In genomic region chr13:61136515-61136914, GRCh38 we compare ENCODE assay signal across 18 cellular contexts.
A peak's percentile ranks its signal among the peaks of the same experiment; 100 is the strongest.
DNase-seq lines count a peak whose midpoint lies in the region; ATAC-seq, FAIRE-seq and TF ChIP-seq lines count a peak whose summit lies in the region.
"Had no signal": no experiment of that assay in that cellular context is flagged by ENCODE, and none has a peak within 500 bp of the region (broad histone marks: within the 10 kb centered on the region; RNA-seq: fewer than 3 reads in every experiment).

No MANE protein-coding gene starts in this region.

- H3K23me2 ChIP-seq in H1 (ENCODE audit: low read depth, low read length) = no peaks in the 10 kb centered on the region

- TF ChIP-seq POLR2A in H1 (IDR thresholded peaks at IDR 0.05; ENCODE audit: control extremely low read depth in 1 of 2, low read depth in 2 of 2, low read length in 2 of 2) (no peak), gastrocnemius medialis (IDR thresholded peaks at IDR 0.05) (no peak), spleen (IDR thresholded peaks at IDR 0.05) (no peak)

- H4K20me1 ChIP-seq in H1 (replicated peaks in 1 of 2; ENCODE audit: control insufficient read depth in 1 of 2, insufficient read depth in 2 of 2, low read length in 2 of 2) = no peaks in the 10 kb centered on the region

- H3K4me3 ChIP-seq in H1 (ENCODE audit: extremely low read depth in 1 of 4, insufficient read depth in 2 of 4, low read depth in 3 of 4, low read length in 4 of 4) (no peak overlapping the region), gastrocnemius medialis (no peak overlapping the region), spleen (no peak overlapping the region)
- H3K4me3 ChIP-seq: GM23338, HAP-1 had no signal

- H2AFZ ChIP-seq in H1 (ENCODE audit: low read length) = 0 out of 2 replicates have a peak overlapping the region, but pooled peaks have one; percentile 2
- H2AFZ ChIP-seq: GM23338 had no signal

- no peaks in the 10 kb centered on the region for H3K36me3 Mint-ChIP-seq in stimulated activated effector memory CD8-positive, alpha-beta T cell treated with anti-CD3 and anti-CD28 coated beads, Interleukin-12 subunit alpha, Interleukin-12 subunit beta, amount 100 ng/mL, for 72 hours
- H3K36me3 Mint-ChIP-seq: CD4-positive, alpha-beta memory T cell had no signal

- no peaks in the 10 kb centered on the region for H3K4me1 ChIP-seq in H1 (replicated peaks in 1 of 4; ENCODE audit: control insufficient read depth in 3 of 4, insufficient read depth in 4 of 4, low read length in 3 of 4)
- H3K4me1 ChIP-seq in gastrocnemius medialis = peaks cover 0 to 5% of the 10 kb centered on the region in 2 donors
- H3K4me1 ChIP-seq in spleen = no peaks in the 10 kb centered on the region
- H3K4me1 ChIP-seq: HAP-1 had no signal

- no peak overlapping the region for H4K91ac ChIP-seq in H1 (replicated peaks; ENCODE audit: insufficient read length, low read length)

- TF ChIP-seq CTCF in H1 (IDR thresholded peaks at IDR 0.05; ENCODE audit: control extremely low read depth in 1 of 3, insufficient read depth in 1 of 3, low read depth in 1 of 3, low read length in 3 of 3) (no peak), gastrocnemius medialis (IDR thresholded peaks at IDR 0.05 in 4 of 5, conservative IDR thresholded peaks at IDR 0.05 in 1 of 5) (no peak), spleen (IDR thresholded peaks at IDR 0.05 in 8 of 11, conservative IDR thresholded peaks at IDR 0.05 in 3 of 11) (no peak)

- no peak overlapping the region for H2BK20ac ChIP-seq in H1 (ENCODE audit: low read length)

- no peak overlapping the region for H3K27ac Mint-ChIP-seq in stimulated activated effector memory CD8-positive, alpha-beta T cell treated with anti-CD3 and anti-CD28 coated beads, Interleukin-12 subunit alpha, Interleukin-12 subunit beta, amount 100 ng/mL, for 72 hours
- H3K27ac Mint-ChIP-seq: CD4-positive, alpha-beta memory T cell; HFFc6 had no signal

- DNase-seq in left ventricle myocardium superior = no peak
- DNase-seq in cardiac septum (ENCODE audit: low spot score) = no peak
- no peak for DNase-seq in H1 (ENCODE audit: low read depth in 1 of 2, low spot score in 2 of 2)
- no peak for DNase-seq in gastrocnemius medialis
- DNase-seq in spleen = no peak
- no peak for DNase-seq in stimulated activated effector memory CD8-positive, alpha-beta T cell treated with anti-CD3 and anti-CD28 coated beads, Interleukin-12 subunit alpha, Interleukin-12 subunit beta, amount 100 ng/mL, for 72 hours (ENCODE audit: low spot score in 2 of 2)
- no peak for DNase-seq in RCC 7860 (ENCODE audit: low spot score)
- DNase-seq: C1 segment of cervical spinal cord; CD4-positive, alpha-beta memory T cell; COR-L47; DMS153; DND-41; HFFc6 had no signal

- H3K18ac ChIP-seq in H1 (ENCODE audit: extremely low read depth, low read length) = no peak overlapping the region

- WGBS in H1 (ENCODE audit: extremely low coverage in 1 of 2, insufficient coverage in 1 of 2, insufficient read length in 1 of 2, insufficient replicate concordance in 2 of 2, low coverage in 1 of 2, low lambda C conversion rate in 2 of 2, missing lambda C conversion rate in 1 of 2), 2 experiments = 88% methylated on average over 1 of the region's 1 CpG; no CpG with 5 or more reads in 1 of the 2 experiments
- WGBS in spleen, 5 donors = 70 to 90% (median 75%) methylated on average over 1 of the region's 1 CpG

- no peak overlapping the region for H3K14ac ChIP-seq in H1 (ENCODE audit: insufficient read length)

- no peaks in the 10 kb centered on the region for H3K4me1 Mint-ChIP-seq in stimulated activated effector memory CD8-positive, alpha-beta T cell treated with anti-CD3 and anti-CD28 coated beads, Interleukin-12 subunit alpha, Interleukin-12 subunit beta, amount 100 ng/mL, for 72 hours
- H3K4me1 Mint-ChIP-seq: CD4-positive, alpha-beta memory T cell had no signal

- no peaks in the 10 kb centered on the region for H3K27me3 ChIP-seq in H1 (replicated peaks in 1 of 4; ENCODE audit: control insufficient read depth in 3 of 4, extremely low read depth in 1 of 4, insufficient read depth in 3 of 4, low read length in 3 of 4)
- H3K27me3 ChIP-seq in gastrocnemius medialis = no peaks in the 10 kb centered on the region
- no peaks in the 10 kb centered on the region for H3K27me3 ChIP-seq in spleen (replicated peaks in 1 of 7)

- no peak overlapping the region for H3K23ac ChIP-seq in H1 (ENCODE audit: insufficient read length)

- peaks cover 3% of the 10 kb centered on the region for H3K9me3 Mint-ChIP-seq in stimulated activated effector memory CD8-positive, alpha-beta T cell treated with anti-CD3 and anti-CD28 coated beads, Interleukin-12 subunit alpha, Interleukin-12 subunit beta, amount 100 ng/mL, for 72 hours
- H3K9me3 Mint-ChIP-seq: GM23338 had no signal

- no peak overlapping the region for H3K56ac ChIP-seq in H1 (replicated peaks; ENCODE audit: insufficient read length, low read depth, low read length)

- no peak overlapping the region for H3K27ac ChIP-seq in H1 (ENCODE audit: low read depth, low read length)
- H3K27ac ChIP-seq in gastrocnemius medialis = peak overlapping the region in 3 of 4 donors; percentile 12 to 60 (median 39)
- H3K27ac ChIP-seq in spleen = no peak overlapping the region

- H3K9ac ChIP-seq in H1 (replicated peaks in 1 of 4; ENCODE audit: extremely low read depth in 1 of 4, low read depth in 3 of 4, low read length in 3 of 4) = no peak overlapping the region

- no peak overlapping the region for H2BK5ac ChIP-seq in H1 (ENCODE audit: low read depth, low read length)

- no peak overlapping the region for H3K4me3 Mint-ChIP-seq in stimulated activated effector memory CD8-positive, alpha-beta T cell treated with anti-CD3 and anti-CD28 coated beads, Interleukin-12 subunit alpha, Interleukin-12 subunit beta, amount 100 ng/mL, for 72 hours
- H3K4me3 Mint-ChIP-seq: CD4-positive, alpha-beta memory T cell; GM23338; HFFc6 had no signal

- ATAC-seq in left ventricle myocardium superior (peak; percentile 65), gastrocnemius medialis (peak; percentile 84 to 89)
- no peak for ATAC-seq in stimulated activated effector memory CD8-positive, alpha-beta T cell treated with anti-CD3 and anti-CD28 coated beads, Interleukin-12 subunit alpha, Interleukin-12 subunit beta, amount 100 ng/mL, for 72 hours
- ATAC-seq: GM23338 had no signal

- no peak overlapping the region for H3K4ac ChIP-seq in H1 (replicated peaks; ENCODE audit: insufficient read length, low read depth, low read length)

- CTCF ChIA-PET in H1 (lab: Charles Lee; ENCODE audit: partially characterized antibody) = interaction anchor here (0.6 to 0.8 kb wide), 2 partner anchors 12 to 14 kb away, joined by 3 read pairs; no protein-coding TSS in a partner anchor

- POLR2A ChIA-PET in H1 (lab: Charles Lee; ENCODE audit: partially characterized antibody) = no interaction called here

- FAIRE-seq in H1 (lab: Jason Lieb, UNC) (no peak), RCC 7860 (lab: Jason Lieb, UNC) (no peak)
- FAIRE-seq: G401.6, GM12892, H54 had no signal

- no peaks in the 10 kb centered on the region for H3K36me3 ChIP-seq in H1 (ENCODE audit: control insufficient read depth in 2 of 4, insufficient read depth in 4 of 4, low read length in 3 of 4)
- no peaks in the 10 kb centered on the region for H3K36me3 ChIP-seq in gastrocnemius medialis
- no peaks in the 10 kb centered on the region for H3K36me3 ChIP-seq in spleen
- H3K36me3 ChIP-seq: HAP-1 had no signal

- H2BK120ac ChIP-seq in H1 (replicated peaks; ENCODE audit: low read depth, low read length) = no peak overlapping the region

- no peaks in the 10 kb centered on the region for H3K9me3 ChIP-seq in H1 (ENCODE audit: insufficient read depth in 2 of 2, low read depth in 1 of 2, low read length in 1 of 2)
- no peaks in the 10 kb centered on the region for H3K9me3 ChIP-seq in gastrocnemius medialis
- peaks cover 0 to 4% (median 0%) of the 10 kb centered on the region in 8 donors for H3K9me3 ChIP-seq in spleen
- H3K9me3 ChIP-seq: HAP-1 had no signal

- H3K4me2 ChIP-seq in H1 (ENCODE audit: insufficient read depth in 1 of 2, low read depth in 2 of 2, low read length in 2 of 2) = no peak overlapping the region
- H3K4me2 ChIP-seq: GM23338 had no signal

- no peak overlapping the region for H2BK12ac ChIP-seq in H1 (ENCODE audit: low read depth, low read length)

- TF ChIP-seq EP300 in H1 (IDR thresholded peaks at IDR 0.05; ENCODE audit: borderline replicate concordance in 1 of 2, low read depth in 2 of 2, low read length in 2 of 2) = no peak

- no peaks in the 10 kb centered on the region for H3K79me1 ChIP-seq in H1 (ENCODE audit: low read depth, low read length)

- H3K79me2 ChIP-seq in H1 (ENCODE audit: control insufficient read depth in 1 of 2, insufficient read depth in 2 of 2, low read length in 2 of 2) = no peaks in the 10 kb centered on the region

- no peak overlapping the region for H4K5ac ChIP-seq in H1 (ENCODE audit: insufficient read length, low read depth, low read length)

- intact Hi-C loops in left ventricle myocardium superior (cut with micrococcal nuclease) = no loop called here
- intact Hi-C loops in cardiac septum (cut with DNase I) = no loop called here
- intact Hi-C loops in gastrocnemius medialis (cut with DNase I; ENCODE audit: low total_unique reads) = loop anchor here (10.0 kb wide), 1 partner anchor 278 kb away; the partner anchor contains the start of gene PCDH20
- intact Hi-C loops in spleen (cut with DNase I; ENCODE audit: low total_unique reads) = no loop called here

- no peak overlapping the region for H4K8ac ChIP-seq in H1 (ENCODE audit: extremely low read depth, insufficient read depth, low read length)

- H2BK15ac ChIP-seq in H1 (ENCODE audit: low read length) = no peak overlapping the region

- in situ Hi-C loops in gastrocnemius medialis (cut with MboI; ENCODE audit: low sequenced_read_pairs in 4 of 4) = no loop called here

- no peak for TF ChIP-seq RAD21 in H1 (IDR thresholded peaks at IDR 0.05 in 1 of 2, conservative IDR thresholded peaks at IDR 0.05 in 1 of 2; ENCODE audit: low read depth in 2 of 2, low read length in 2 of 2)

- no peak overlapping the region for H2AK5ac ChIP-seq in H1 (ENCODE audit: low read depth, low read length)

TF ChIP-seq in H1, 55 proteins besides CTCF, POLR2A, EP300 and RAD21 (continues in another document):
- TF ChIP-seq PHF8 (conservative IDR thresholded peaks at IDR 0.05; ENCODE audit: low read depth, low read length) (no peak), TEAD4 (IDR thresholded peaks at IDR 0.05; ENCODE audit: low read depth, low read length) (no peak), MAFK (IDR thresholded peaks at IDR 0.05; ENCODE audit: low read depth, low read length) (no peak), POU5F1 (IDR thresholded peaks at IDR 0.05; ENCODE audit: low read depth, low read length) (no peak), JUND (IDR thresholded peaks at IDR 0.05; ENCODE audit: low read length) (no peak), ATF3 (IDR thresholded peaks at IDR 0.05; ENCODE audit: insufficient read depth, low read depth, low read length) (no peak), CHD1 (IDR thresholded peaks at IDR 0.05; ENCODE audit: low read depth, low read length) (no peak), GTF2F1 (IDR thresholded peaks at IDR 0.05; ENCODE audit: borderline replicate concordance, low read depth, low read length) (no peak)

Comparison
In these comparisons a context has a peak if more than half of its experiments do, and no peak if none do; other contexts are left out.
1. H3K27ac ChIP-seq: peak in gastrocnemius medialis (3 of 4); none in H1 (single experiment) and spleen (0 of 8).